1 cellular context compared by ENCODE assay signal in the genomic region with DNA sequence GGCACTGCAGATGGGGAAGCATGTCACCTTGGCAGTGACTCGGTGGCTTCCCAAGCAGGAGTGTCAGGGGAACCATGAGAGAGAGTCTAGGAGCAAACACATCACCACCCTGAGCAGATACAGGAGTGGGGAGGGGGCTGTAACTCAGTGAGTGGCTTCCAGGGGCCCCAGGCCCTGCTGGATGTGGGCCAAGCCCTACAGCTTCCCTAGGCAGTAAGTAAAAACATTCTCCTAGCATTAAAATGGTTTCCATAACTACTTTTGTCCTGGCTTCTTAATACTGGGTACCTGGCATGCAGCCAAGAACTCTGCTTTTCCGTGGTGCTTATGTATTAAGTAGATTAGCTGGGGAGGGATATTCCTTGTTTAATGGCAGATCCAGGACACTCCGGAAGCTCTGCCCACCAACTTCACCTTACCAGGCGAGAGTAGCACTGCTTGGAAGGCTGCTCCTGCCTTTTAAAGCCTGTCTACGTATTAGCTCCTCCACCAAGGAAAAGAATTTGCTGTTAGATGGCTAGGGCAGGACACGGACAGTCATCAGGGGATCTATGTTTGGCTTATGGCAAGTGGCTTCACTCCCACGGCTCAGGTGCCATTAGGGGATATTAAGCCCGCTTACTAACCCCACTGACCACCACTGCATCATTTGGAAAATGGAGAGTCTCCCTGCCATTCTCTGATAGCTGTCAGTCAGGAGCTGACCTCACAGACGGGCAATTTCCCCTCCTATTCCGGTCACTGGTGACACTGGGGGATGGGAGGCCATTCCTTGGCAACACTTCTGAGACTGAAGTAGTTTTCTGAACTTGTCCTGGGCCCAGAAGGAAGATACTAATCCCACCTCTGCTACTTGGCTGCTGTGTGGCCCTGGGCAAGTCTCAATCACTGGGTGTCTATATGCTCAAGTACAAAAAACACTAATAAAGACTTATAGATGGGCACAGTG.
A peak's percentile ranks its signal among the peaks of the same experiment; 100 is the strongest.
TF ChIP-seq lines count a peak whose summit lies in the region.

No MANE protein-coding gene starts in this region.

TF ChIP-seq in GM12878, 131 proteins besides CTCF, POLR2A, EP300 and RAD21:
- no peak for TF ChIP-seq POU2F2 (IDR thresholded peaks at IDR 0.05; ENCODE audit: borderline replicate concordance, low read depth, low read length)
- TF ChIP-seq POLR2AphosphoS5 (IDR thresholded peaks at IDR 0.05; ENCODE audit: low read length), result peak; percentile 39; the same call in 1 of the 2 replicates
- peak; percentile 38 for TF ChIP-seq SMAD1 (IDR thresholded peaks at IDR 0.05; ENCODE audit: low read depth, partially characterized antibody)
TF ChIP-seq in GM12878: peak in this region for 2.
